ENCODE assay signal across 10 cellular contexts in the genomic region with DNA sequence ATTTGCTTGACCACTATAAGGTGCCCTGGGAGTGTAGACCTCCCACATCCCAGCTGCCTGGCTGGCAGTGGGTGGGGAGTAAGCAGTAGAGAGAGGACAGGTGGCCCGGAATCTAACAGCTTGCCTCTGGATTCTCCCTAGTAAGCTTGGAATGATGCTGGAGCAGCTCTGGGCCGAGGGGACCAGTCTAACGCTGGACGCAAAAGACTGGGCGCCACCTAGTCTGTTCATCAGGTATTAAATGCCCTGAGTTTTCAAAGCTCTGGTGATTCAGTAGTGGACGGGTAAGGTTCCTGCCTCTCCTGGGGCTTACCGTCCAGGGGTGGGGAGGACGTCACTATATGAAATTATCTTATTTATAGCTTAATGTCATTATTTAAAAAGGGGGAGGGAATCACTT. TPM values are rescaled to one million over a fixed set of nuclear protein-coding genes. Genes with fewer than 3 reads are reported as not detected.
DNase-seq lines count a peak whose midpoint lies in the region; ATAC-seq, FAIRE-seq and TF ChIP-seq lines count a peak whose summit lies in the region.
"Had no signal": no experiment of that assay in that cellular context is flagged by ENCODE, and none has a peak within 500 bp of the region (broad histone marks: within the 10 kb centered on the region; RNA-seq: fewer than 3 reads in every experiment).

No MANE protein-coding gene starts in this region.

- WGBS in small intestine, 3 donors = 18 to 49% (median 33%) methylated on average over 8 of the region's 8 CpGs

- no peak for TF ChIP-seq CTCF in omental fat pad (IDR thresholded peaks at IDR 0.05)

- no peak overlapping the region for H3K27ac ChIP-seq in iPS-18a (ENCODE audit: low read length)
- no peak overlapping the region for H3K27ac ChIP-seq in small intestine (ENCODE audit: low read depth in 1 of 2, low read length in 1 of 2)

- DNase-seq in NCI-H2227 (lab: John Stamatoyannopoulos, UW; ENCODE audit: unreplicated experiment) = peak; percentile 26
- DNase-seq in NCI-H2227 treated with DMSO at 0.1 percent for 48 hours (lab: John Stamatoyannopoulos, UW) = no peak
- DNase-seq in small intestine = peak; percentile 63
- no peak for DNase-seq in D341Med (ENCODE audit: low spot score)
- DNase-seq in omental fat pad (ENCODE audit: low spot score) = no peak
- no peak for DNase-seq in stimulated activated CD4-positive, alpha-beta T cell treated with anti-CD3 and anti-CD28 coated beads, Interleukin-4, amount 100 ng/mL, for 4 hours
- DNase-seq: ACHN; stimulated activated CD4-positive, alpha-beta T cell treated with anti-CD3 and anti-CD28 coated beads, Interleukin-12 subunit alpha, Interleukin-12 subunit beta, amount 100 ng/mL, for 4 hours had no signal

- FAIRE-seq in small intestine (lab: Jason Lieb, UNC) = no peak

- H3K4me1 ChIP-seq in iPS-18a (ENCODE audit: control insufficient read depth, low read depth, low read length) (no peaks in the 10 kb centered on the region), small intestine (ENCODE audit: control insufficient read depth in 2 of 2, insufficient read depth in 1 of 2, low read depth in 1 of 2, low read length in 1 of 2) (no peaks in the 10 kb centered on the region)

- H3K4me3 ChIP-seq in iPS-18a (ENCODE audit: low read length) = peak overlapping the region; percentile 41
- H3K4me3 ChIP-seq in small intestine (ENCODE audit: low read depth in 1 of 2, low read length in 2 of 2) = no peak overlapping the region

- no peak overlapping the region for H3K9ac ChIP-seq in iPS-18a (ENCODE audit: low read length)

- ATAC-seq in SK-N-SH treated with all-trans-retinoic acid at 6 μM for 48 hours (peak; percentile 58), omental fat pad (ENCODE audit: low FRiP score) (no peak)

- H3K36me3 ChIP-seq in iPS-18a (ENCODE audit: control insufficient read depth, low read depth, low read length) (no peaks in the 10 kb centered on the region), small intestine (ENCODE audit: control insufficient read depth in 2 of 2, insufficient read depth in 2 of 2, low read length in 2 of 2) (no peaks in the 10 kb centered on the region)

- H3K9me3 ChIP-seq in iPS-18a (ENCODE audit: control insufficient read depth, low read depth, low read length) (no peaks in the 10 kb centered on the region), small intestine (ENCODE audit: control insufficient read depth, low read depth) (no peaks in the 10 kb centered on the region)

- H3K27me3 ChIP-seq in iPS-18a (ENCODE audit: control insufficient read depth, insufficient read depth, low read length) = peaks cover 26% of the 10 kb centered on the region
- peaks cover 4 to 13% of the 10 kb centered on the region in 2 donors for H3K27me3 ChIP-seq in small intestine (ENCODE audit: control insufficient read depth in 2 of 2, insufficient read depth in 2 of 2, low read length in 2 of 2)

TF ChIP-seq in SK-N-SH treated with all-trans-retinoic acid at 6 μM for 48 hours, 23 proteins besides CTCF, POLR2A, EP300 and RAD21:
- TF ChIP-seq OSR1 (CRISPR knock-in tag; IDR thresholded peaks at IDR 0.05) (no peak), TOX (CRISPR knock-in tag; IDR thresholded peaks at IDR 0.05; ENCODE audit: borderline replicate concordance) (no peak), ZNF565 (CRISPR knock-in tag; conservative IDR thresholded peaks at IDR 0.05; ENCODE audit: low read depth) (no peak), ESRRG (CRISPR knock-in tag; IDR thresholded peaks at IDR 0.05) (no peak), ZC3H10 (CRISPR knock-in tag; IDR thresholded peaks at IDR 0.05) (no peak), RARB (CRISPR knock-in tag; IDR thresholded peaks at IDR 0.05) (no peak), ZNF8 (CRISPR knock-in tag; IDR thresholded peaks at IDR 0.05) (no peak), ISL1 (CRISPR knock-in tag; IDR thresholded peaks at IDR 0.05) (no peak)
- TF ChIP-seq, protein P1, sequence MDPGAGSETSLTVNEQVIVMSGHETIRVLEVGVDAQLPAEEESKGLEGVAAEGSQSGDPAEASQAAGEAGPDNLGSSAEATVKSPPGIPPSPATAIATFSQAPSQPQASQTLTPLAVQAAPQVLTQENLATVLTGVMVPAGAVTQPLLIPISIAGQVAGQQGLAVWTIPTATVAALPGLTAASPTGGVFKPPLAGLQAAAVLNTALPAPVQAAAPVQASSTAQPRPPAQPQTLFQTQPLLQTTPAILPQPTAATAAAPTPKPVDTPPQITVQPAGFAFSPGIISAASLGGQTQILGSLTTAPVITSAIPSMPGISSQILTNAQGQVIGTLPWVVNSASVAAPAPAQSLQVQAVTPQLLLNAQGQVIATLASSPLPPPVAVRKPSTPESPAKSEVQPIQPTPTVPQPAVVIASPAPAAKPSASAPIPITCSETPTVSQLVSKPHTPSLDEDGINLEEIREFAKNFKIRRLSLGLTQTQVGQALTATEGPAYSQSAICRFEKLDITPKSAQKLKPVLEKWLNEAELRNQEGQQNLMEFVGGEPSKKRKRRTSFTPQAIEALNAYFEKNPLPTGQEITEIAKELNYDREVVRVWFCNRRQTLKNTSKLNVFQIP (CRISPR knock-in tag; IDR thresholded peaks at IDR 0.05; ENCODE audit: borderline replicate concordance, low read depth) = no peak
- TF ChIP-seq, protein P2, sequence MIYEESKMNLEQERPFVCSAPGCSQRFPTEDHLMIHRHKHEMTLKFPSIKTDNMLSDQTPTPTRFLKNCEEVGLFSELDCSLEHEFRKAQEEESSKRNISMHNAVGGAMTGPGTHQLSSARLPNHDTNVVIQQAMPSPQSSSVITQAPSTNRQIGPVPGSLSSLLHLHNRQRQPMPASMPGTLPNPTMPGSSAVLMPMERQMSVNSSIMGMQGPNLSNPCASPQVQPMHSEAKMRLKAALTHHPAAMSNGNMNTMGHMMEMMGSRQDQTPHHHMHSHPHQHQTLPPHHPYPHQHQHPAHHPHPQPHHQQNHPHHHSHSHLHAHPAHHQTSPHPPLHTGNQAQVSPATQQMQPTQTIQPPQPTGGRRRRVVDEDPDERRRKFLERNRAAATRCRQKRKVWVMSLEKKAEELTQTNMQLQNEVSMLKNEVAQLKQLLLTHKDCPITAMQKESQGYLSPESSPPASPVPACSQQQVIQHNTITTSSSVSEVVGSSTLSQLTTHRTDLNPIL (CRISPR knock-in tag; IDR thresholded peaks at IDR 0.05; ENCODE audit: low read depth) = no peak
TF ChIP-seq in SK-N-SH treated with all-trans-retinoic acid at 6 μM for 48 hours: peak in this region for 0.

RNA-seq across cellular contexts. Expression of a gene that starts 0.6 kb away (rescaled TPM):
- 10 to 100 TPM in 2 of 3 donors, 1 to 10 TPM in 1; 4.4 to 28.0 (median 11.1) TPM for polyA plus RNA-seq in small intestine
- total RNA-seq in omental fat pad = under 1 TPM in 2 of 4 donors, not detected in 2; 0.50 to 0.65 TPM

Comparison
In these comparisons a context has a peak if more than half of its experiments do, and no peak if none do; other contexts are left out.
1. DNase-seq: peak in NCI-H2227 (single experiment) and small intestine (single experiment); none in NCI-H2227 treated with DMSO at 0.1 percent for 48 hours (single experiment), D341Med (single experiment), omental fat pad (single experiment) and stimulated activated CD4-positive, alpha-beta T cell treated with anti-CD3 and anti-CD28 coated beads, Interleukin-4, amount 100 ng/mL, for 4 hours (0 of 2).